ENCODE assay signal across 9 cellular contexts in the genomic region with DNA sequence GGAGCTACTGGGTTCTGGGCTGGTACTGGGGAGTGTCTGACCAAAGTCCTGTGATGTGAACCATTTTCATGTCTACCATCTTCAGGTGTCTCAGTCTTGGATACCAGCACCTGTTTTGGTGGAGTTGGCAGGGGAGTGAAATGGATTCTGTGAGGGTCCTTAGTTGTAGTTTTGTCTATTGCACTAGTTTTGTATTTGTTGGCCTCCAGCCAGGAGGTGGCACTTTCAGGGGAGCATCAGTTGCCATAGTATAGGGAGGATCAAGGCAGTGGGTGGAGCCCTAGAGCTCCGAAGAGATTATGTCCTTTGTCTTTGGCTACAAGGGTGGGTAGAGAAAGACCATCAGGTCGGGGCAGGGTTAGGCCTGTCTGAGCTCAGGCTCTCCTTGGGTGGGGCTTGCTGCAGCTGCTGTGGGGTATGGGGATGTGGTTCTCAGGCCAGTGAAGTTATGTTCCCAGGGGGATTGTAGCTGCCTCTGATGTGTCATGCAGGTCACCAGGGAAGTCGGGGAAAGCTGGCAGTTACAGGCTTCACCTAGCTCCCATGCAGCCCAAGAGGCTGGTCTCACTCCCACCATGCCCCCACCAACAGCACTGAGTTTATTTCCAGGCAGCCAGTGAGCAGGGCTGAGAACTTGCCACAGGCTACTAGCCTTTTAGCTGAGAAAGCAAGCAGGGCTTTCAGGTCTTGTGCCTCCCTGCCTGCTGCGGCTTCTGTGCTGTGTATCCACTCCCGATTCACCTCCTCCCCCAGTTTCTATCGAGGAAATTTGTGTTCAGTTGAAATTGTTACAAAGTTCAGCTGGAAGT.
A peak's percentile ranks its signal among the peaks of the same experiment; 100 is the strongest.
DNase-seq lines count a peak whose midpoint lies in the region; ATAC-seq, FAIRE-seq and TF ChIP-seq lines count a peak whose summit lies in the region.
"Had no signal": no experiment of that assay in that cellular context is flagged by ENCODE, and none has a peak within 500 bp of the region (broad histone marks: within the 10 kb centered on the region; RNA-seq: fewer than 3 reads in every experiment).

No MANE protein-coding gene starts in this region.

- DNase-seq in GM12864 (ENCODE audit: low read depth) = peak; percentile 42
- DNase-seq in H1 (ENCODE audit: low read depth in 1 of 2, low spot score in 2 of 2) = no peak
- no peak for DNase-seq in HUDEP-2 (lab: John Stamatoyannopoulos, UW; ENCODE audit: unreplicated experiment in 76 of 76)
- DNase-seq in left ventricle myocardium inferior = no peak
- no peak for DNase-seq in GM23248
- DNase-seq in esophagus squamous epithelium (lab: John Stamatoyannopoulos, UW) = no peak
- DNase-seq: left cardiac atrium had no signal

- no peak overlapping the region for H3K18ac ChIP-seq in H1 (ENCODE audit: extremely low read depth, low read length)

- H2BK15ac ChIP-seq in H1 (ENCODE audit: low read length) = no peak overlapping the region

- H2AK5ac ChIP-seq in H1 (ENCODE audit: low read depth, low read length) = no peak overlapping the region

- H3K9me3 ChIP-seq in H1 (ENCODE audit: insufficient read depth in 2 of 2, low read depth in 1 of 2, low read length in 1 of 2) (peaks cover 3 to 4% of the 10 kb centered on the region in 2 experiments; a peak in 1 of 4 replicates), left ventricle myocardium inferior (replicated peaks) (peaks cover 27% of the 10 kb centered on the region), GM23248 (ENCODE audit: low read depth) (no peaks in the 10 kb centered on the region), esophagus squamous epithelium (no peaks in the 10 kb centered on the region)

- no peak for TF ChIP-seq EP300 in H1 (IDR thresholded peaks at IDR 0.05; ENCODE audit: borderline replicate concordance in 1 of 2, low read depth in 2 of 2, low read length in 2 of 2)

- no peak overlapping the region for H2BK20ac ChIP-seq in H1 (ENCODE audit: low read length)

- no peak overlapping the region for H3K4ac ChIP-seq in H1 (replicated peaks; ENCODE audit: insufficient read length, low read depth, low read length)

- H4K91ac ChIP-seq in H1 (replicated peaks; ENCODE audit: insufficient read length, low read length) = no peak overlapping the region

- no peak overlapping the region for H3K14ac ChIP-seq in H1 (ENCODE audit: insufficient read length)

- TF ChIP-seq CTCF in GM12864 (IDR thresholded peaks at IDR 0.05; ENCODE audit: low read depth, low read length, missing control alignments) (no peak), H1 (IDR thresholded peaks at IDR 0.05; ENCODE audit: control extremely low read depth in 1 of 3, insufficient read depth in 1 of 3, low read depth in 1 of 3, low read length in 3 of 3) (no peak), left ventricle myocardium inferior (IDR thresholded peaks at IDR 0.05; ENCODE audit: borderline replicate concordance) (no peak), esophagus squamous epithelium (IDR thresholded peaks at IDR 0.05) (no peak)

- H3K4me1 ChIP-seq in H1 (replicated peaks in 1 of 4; ENCODE audit: control insufficient read depth in 3 of 4, insufficient read depth in 4 of 4, low read length in 3 of 4) (no peaks in the 10 kb centered on the region), left ventricle myocardium inferior (no peaks in the 10 kb centered on the region), GM23248 (ENCODE audit: insufficient read depth) (no peaks in the 10 kb centered on the region), esophagus squamous epithelium (no peaks in the 10 kb centered on the region)

- H3K27ac ChIP-seq in H1 (ENCODE audit: low read depth, low read length) = no peak overlapping the region
- no peak overlapping the region for H3K27ac ChIP-seq in left ventricle myocardium inferior (replicated peaks)
- H3K27ac ChIP-seq in GM23248 = no peak overlapping the region
- H3K27ac ChIP-seq in esophagus squamous epithelium = no peak overlapping the region

- H2BK5ac ChIP-seq in H1 (ENCODE audit: low read depth, low read length) = no peak overlapping the region

- H2BK12ac ChIP-seq in H1 (ENCODE audit: low read depth, low read length) = no peak overlapping the region

- H4K8ac ChIP-seq in H1 (ENCODE audit: extremely low read depth, insufficient read depth, low read length) = no peak overlapping the region

- CTCF ChIA-PET in H1 (lab: Charles Lee; ENCODE audit: partially characterized antibody) = no interaction called here

- intact Hi-C loops in left ventricle myocardium inferior (cut with micrococcal nuclease) (no loop called here), esophagus squamous epithelium (cut with DNase I) (no loop called here)

- TF ChIP-seq POLR2A in H1 (IDR thresholded peaks at IDR 0.05; ENCODE audit: control extremely low read depth in 1 of 2, low read depth in 2 of 2, low read length in 2 of 2) (no peak), esophagus squamous epithelium (IDR thresholded peaks at IDR 0.05) (no peak)

- no peaks in the 10 kb centered on the region; the same call in 1 of the 2 replicates for H3K9me2 ChIP-seq in GM23248 (ENCODE audit: insufficient read depth)

- H2AFZ ChIP-seq in H1 (ENCODE audit: low read length) (peak overlapping the region; percentile 66), GM23248 (no peak overlapping the region)

- no peak for FAIRE-seq in H1 (lab: Jason Lieb, UNC)

- no peaks in the 10 kb centered on the region for H3K79me2 ChIP-seq in H1 (ENCODE audit: control insufficient read depth in 1 of 2, insufficient read depth in 2 of 2, low read length in 2 of 2)
- no peaks in the 10 kb centered on the region for H3K79me2 ChIP-seq in GM23248 (ENCODE audit: insufficient read depth)

- H3K27me3 ChIP-seq in H1 (replicated peaks in 1 of 4; ENCODE audit: control insufficient read depth in 3 of 4, extremely low read depth in 1 of 4, insufficient read depth in 3 of 4, low read length in 3 of 4) (no peaks in the 10 kb centered on the region), left ventricle myocardium inferior (ENCODE audit: low read depth) (peaks cover 5% of the 10 kb centered on the region), GM23248 (replicated peaks; ENCODE audit: insufficient read depth) (no peaks in the 10 kb centered on the region), esophagus squamous epithelium (no peaks in the 10 kb centered on the region)

- no peak overlapping the region for H3K4me3 ChIP-seq in GM12864 (ENCODE audit: low read depth, low read length)
- H3K4me3 ChIP-seq in H1 (ENCODE audit: extremely low read depth in 1 of 4, insufficient read depth in 2 of 4, low read depth in 3 of 4, low read length in 4 of 4) = no peak overlapping the region
- H3K4me3 ChIP-seq in left ventricle myocardium inferior = no peak overlapping the region
- no peak overlapping the region for H3K4me3 ChIP-seq in GM23248
- no peak overlapping the region for H3K4me3 ChIP-seq in esophagus squamous epithelium

- no peak for TF ChIP-seq RAD21 in H1 (IDR thresholded peaks at IDR 0.05 in 1 of 2, conservative IDR thresholded peaks at IDR 0.05 in 1 of 2; ENCODE audit: low read depth in 2 of 2, low read length in 2 of 2)

- no peak overlapping the region for H4K5ac ChIP-seq in H1 (ENCODE audit: insufficient read length, low read depth, low read length)

- no peak overlapping the region for H3K9ac ChIP-seq in H1 (replicated peaks in 1 of 4; ENCODE audit: extremely low read depth in 1 of 4, low read depth in 3 of 4, low read length in 3 of 4)
- no peak overlapping the region for H3K9ac ChIP-seq in GM23248

- no peaks in the 10 kb centered on the region for H3K23me2 ChIP-seq in H1 (ENCODE audit: low read depth, low read length)

- no peaks in the 10 kb centered on the region for H3F3A ChIP-seq in GM23248 (ENCODE audit: insufficient read depth)

- no peaks in the 10 kb centered on the region for H3K79me1 ChIP-seq in H1 (ENCODE audit: low read depth, low read length)

- no peak overlapping the region for H3K23ac ChIP-seq in H1 (ENCODE audit: insufficient read length)

- POLR2A ChIA-PET in H1 (lab: Charles Lee; ENCODE audit: partially characterized antibody) = no interaction called here

- no peak overlapping the region for H3K56ac ChIP-seq in H1 (replicated peaks; ENCODE audit: insufficient read length, low read depth, low read length)

- in situ Hi-C loops in GM23248 (cut with MboI) = no loop called here

- H3K36me3 ChIP-seq in H1 (ENCODE audit: control insufficient read depth in 2 of 4, insufficient read depth in 4 of 4, low read length in 3 of 4) = no peaks in the 10 kb centered on the region
- H3K36me3 ChIP-seq in left ventricle myocardium inferior = no peaks in the 10 kb centered on the region
- H3K36me3 ChIP-seq in GM23248 (ENCODE audit: low read depth) = no peaks in the 10 kb centered on the region
- H3K36me3 ChIP-seq in esophagus squamous epithelium = no peaks in the 10 kb centered on the region

- ATAC-seq in GM21381 (IDR thresholded peaks at IDR 0.05; ENCODE audit: unreplicated experiment) (peak; percentile 51), HG03457 (IDR thresholded peaks at IDR 0.05; ENCODE audit: unreplicated experiment) (peak; percentile 56)
- ATAC-seq: left cardiac atrium had no signal

- H3K4me2 ChIP-seq in H1 (ENCODE audit: insufficient read depth in 1 of 2, low read depth in 2 of 2, low read length in 2 of 2) (no peak overlapping the region), GM23248 (ENCODE audit: unreplicated experiment) (no peak overlapping the region)

- no peak overlapping the region for H2BK120ac ChIP-seq in H1 (replicated peaks; ENCODE audit: low read depth, low read length)

- H4K20me1 ChIP-seq in H1 (replicated peaks in 1 of 2; ENCODE audit: control insufficient read depth in 1 of 2, insufficient read depth in 2 of 2, low read length in 2 of 2) (no peaks in the 10 kb centered on the region), GM23248 (ENCODE audit: insufficient read depth) (no peaks in the 10 kb centered on the region)

- WGBS in H1 (ENCODE audit: extremely low coverage in 1 of 2, insufficient coverage in 1 of 2, insufficient read length in 1 of 2, insufficient replicate concordance in 2 of 2, low coverage in 1 of 2, low lambda C conversion rate in 2 of 2, missing lambda C conversion rate in 1 of 2), 2 experiments = 91% methylated on average over 6 of the region's 6 CpGs; no CpG with 5 or more reads in 1 of the 2 experiments
- WGBS in GM23248 (ENCODE audit: low coverage in 1 of 2, low lambda C conversion rate in 2 of 2, missing lambda C conversion rate in 2 of 2), 2 experiments = 79 to 83% methylated on average over 6 of the region's 6 CpGs
- 66 to 87% methylated on average over 3 to 4 of the region's 6 CpGs for WGBS in esophagus squamous epithelium, 2 donors

TF ChIP-seq in H1, 55 proteins besides CTCF, POLR2A, EP300 and RAD21:
- no peak for TF ChIP-seq CHD2 (IDR thresholded peaks at IDR 0.05; ENCODE audit: low read length)
- TF ChIP-seq KDM5A (IDR thresholded peaks at IDR 0.05; ENCODE audit: low read length) = no peak
- TF ChIP-seq TEAD4 (IDR thresholded peaks at IDR 0.05; ENCODE audit: low read depth, low read length) = no peak
- TF ChIP-seq HDAC6 (IDR thresholded peaks at IDR 0.05; ENCODE audit: low read depth, low read length) = no peak
